In the genomic region with DNA sequence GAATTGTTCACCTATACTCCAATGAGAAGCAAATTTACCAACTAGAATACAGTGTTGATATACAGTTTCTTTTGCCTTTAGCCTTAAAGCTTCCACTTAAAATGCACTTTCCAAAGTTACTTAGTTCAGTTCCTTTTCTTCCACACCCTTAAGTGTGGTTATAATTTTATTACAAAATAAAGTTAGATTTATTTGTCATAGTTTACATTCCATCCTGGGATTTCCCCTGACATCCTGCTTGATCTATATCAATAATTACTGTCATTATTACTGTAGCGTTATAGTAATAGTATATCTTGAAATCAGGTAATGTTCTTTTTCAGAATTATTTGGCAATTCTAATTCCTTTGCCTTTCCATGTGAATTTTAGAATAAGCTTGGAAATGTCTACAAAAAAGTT, we compare ENCODE assay signal across 4 cellular contexts.
"Had no signal": no experiment of that assay in that cellular context is flagged by ENCODE, and none has a peak within 500 bp of the region (broad histone marks: within the 10 kb centered on the region; RNA-seq: fewer than 3 reads in every experiment).

No MANE protein-coding gene starts in this region.

- H3K4me3 Mint-ChIP-seq: GM23338, H9 had no signal

- H3K4me2 ChIP-seq: GM23338 had no signal

- H3K4me3 ChIP-seq: GM23338 had no signal

- H3K9me3 Mint-ChIP-seq: GM23338, H9 had no signal

- H3K27ac Mint-ChIP-seq: GM23338, H9 had no signal

- ATAC-seq: GM23338 had no signal

- H2AFZ ChIP-seq: GM23338 had no signal

- DNase-seq: H9, HCEC 1CT, IMR-90 had no signal
